In genomic region chr10:103193107-103193819, GRCh38 we compare ENCODE assay signal across 8 cellular contexts. TPM values are rescaled to one million over a fixed set of nuclear protein-coding genes. Genes with fewer than 3 reads are reported as not detected.
DNase-seq lines count a peak whose midpoint lies in the region; ATAC-seq, FAIRE-seq and TF ChIP-seq lines count a peak whose summit lies in the region.

NT5C2 (minus strand) TSS chr10:103193272; CDS start chr10:103174958, 18,314 bp downstream.

- H4K20me1 ChIP-seq in keratinocyte (ENCODE audit: control insufficient read depth, extremely low read depth, insufficient read depth, low read length), result no peaks in the 10 kb centered on the region

- no peaks in the 10 kb centered on the region for H3K27me3 ChIP-seq in keratinocyte (ENCODE audit: control insufficient read depth, extremely low read depth, insufficient read depth, low read length)

- peaks cover 46% of the 10 kb centered on the region for H3K79me2 ChIP-seq in keratinocyte (ENCODE audit: control insufficient read depth, insufficient read depth, low read length)

- no peak for TF ChIP-seq CTCF in keratinocyte (optimal IDR thresholded peaks at IDR 0.05 in 1 of 3, IDR thresholded peaks at IDR 0.05 in 1 of 3, conservative IDR thresholded peaks at IDR 0.05 in 1 of 3; ENCODE audit: extremely low read depth in 1 of 3, insufficient read depth in 2 of 3, low read length in 3 of 3)

- H2AFZ ChIP-seq in keratinocyte (ENCODE audit: control insufficient read depth, low read length), result peak within 1 kb of the TSS; percentile 76

- dilution Hi-C loops in keratinocyte (cut with MboI; ENCODE audit: extremely low pct_ligation_motif_present, low sequenced_read_pairs), result no loop called here

- H3K9ac ChIP-seq in keratinocyte (ENCODE audit: control insufficient read depth, extremely low read depth, insufficient read depth, low read length), result peak within 1 kb of the TSS; percentile 94

- H3K27ac ChIP-seq in keratinocyte (ENCODE audit: control insufficient read depth, insufficient read depth, low read length), result peak within 1 kb of the TSS; percentile 81

- peak; percentile 65 for ATAC-seq in HG02885 (IDR thresholded peaks at IDR 0.05; ENCODE audit: poor library complexity, unreplicated experiment)
- ATAC-seq in activated CD4-positive, CD25-positive, alpha-beta regulatory T cell treated with anti-CD3 and anti-CD28 coated beads, Interleukin-2, amount 50 U/mL, for 24 hours, result peak; percentile 88 to 91

- no peaks in the 10 kb centered on the region for H3K9me1 ChIP-seq in keratinocyte (ENCODE audit: control insufficient read depth, extremely low read depth, insufficient read depth, low read length)

- no peaks in the 10 kb centered on the region for H3K36me3 ChIP-seq in keratinocyte (ENCODE audit: control insufficient read depth in 2 of 2, extremely low read depth in 1 of 2, insufficient read depth in 2 of 2, low read length in 2 of 2)

- no peaks in the 10 kb centered on the region for H3K9me3 ChIP-seq in keratinocyte (ENCODE audit: control insufficient read depth, low read depth, low read length)

- peak within 1 kb of the TSS; percentile 84 to 96 (median 94) for H3K4me3 ChIP-seq in keratinocyte (ENCODE audit: control insufficient read depth in 2 of 3, extremely low read depth in 1 of 3, insufficient read depth in 2 of 3, low read depth in 1 of 3, low read length in 3 of 3)

- H3K4me1 ChIP-seq in keratinocyte (ENCODE audit: control insufficient read depth, extremely low read depth, insufficient read depth, low read length), result peaks cover 12% of the 10 kb centered on the region

- no peak for FAIRE-seq in keratinocyte (lab: Jason Lieb, UNC)

- peak within 1 kb of the TSS; percentile 94 for H3K4me2 ChIP-seq in keratinocyte (ENCODE audit: control insufficient read depth, extremely low read depth, insufficient read depth, low read depth, low read length)

- DNase-seq in NCI-H2081 (lab: John Stamatoyannopoulos, UW), result peak; percentile 52 to 69
- DNase-seq in NCI-H2081 treated with DMSO at 0.1 percent for 48 hours (lab: John Stamatoyannopoulos, UW), result no peak
- DNase-seq in NCI-H2171 treated with DMSO at 0.1 percent for 48 hours (lab: John Stamatoyannopoulos, UW), result peak; percentile 49
- peak; percentile 65 for DNase-seq in cerebellar cortex (ENCODE audit: low spot score)
- DNase-seq in keratinocyte (ENCODE audit: low read depth, low spot score), result no peak
- peak; percentile 62 to 73 (median 69) for DNase-seq in stimulated activated CD4-positive, alpha-beta T cell treated with anti-CD3 and anti-CD28 coated beads, Interleukin-12 subunit alpha, Interleukin-12 subunit beta, amount 100 ng/mL, for 48 hours (ENCODE audit: low read depth in 2 of 3, low spot score in 1 of 3)

RNA-seq across cellular contexts. Expression of gene NT5C2, which starts in this region (rescaled TPM):
- 56.8 to 88.6 TPM (median 62.8 TPM) in 3 replicates for polyA plus RNA-seq in keratinocyte
- 64.9 TPM for polyA plus RNA-seq in keratinocyte (2011; ENCODE audit: low read depth)
- polyA plus RNA-seq in keratinocyte (2011; cell fraction: cytosol; rRNA removed), result 42.7 and 84.9 TPM in 2 replicates
- polyA plus RNA-seq in keratinocyte (2011; cell fraction: nucleus; rRNA removed), result 64.1 and 77.8 TPM in 2 replicates
- polyA plus RNA-seq in keratinocyte (2012; ENCODE audit: low replicate concordance), result 32.6 and 58.1 TPM in 2 replicates
- polyA minus RNA-seq in keratinocyte, result 31.4 to 54.9 TPM (median 37.2 TPM) in 3 replicates
- polyA minus RNA-seq in keratinocyte (2011; cell fraction: cytosol; rRNA and poly(A)+ RNA removed), result 22.1 TPM
- 31.4 and 83.2 TPM in 2 replicates for polyA minus RNA-seq in keratinocyte (2011; cell fraction: nucleus; rRNA and poly(A)+ RNA removed)

Comparison
In these comparisons a context has a peak if more than half of its experiments do, and no peak if none do; other contexts are left out.
1. DNase-seq: peak in NCI-H2081 (2 of 2), NCI-H2171 treated with DMSO at 0.1 percent for 48 hours (single experiment), cerebellar cortex (single experiment) and stimulated activated CD4-positive, alpha-beta T cell treated with anti-CD3 and anti-CD28 coated beads, Interleukin-12 subunit alpha, Interleukin-12 subunit beta, amount 100 ng/mL, for 48 hours (3 of 3); none in NCI-H2081 treated with DMSO at 0.1 percent for 48 hours (single experiment) and keratinocyte (single experiment).